14 cellular contexts compared by ENCODE assay signal in genomic region chr7:118573065-118573464, GRCh38.
DNase-seq lines count a peak whose midpoint lies in the region; TF ChIP-seq lines count a peak whose summit lies in the region.
"Had no signal": no experiment of that assay in that cellular context is flagged by ENCODE, and none has a peak within 500 bp of the region (broad histone marks: within the 10 kb centered on the region; RNA-seq: fewer than 3 reads in every experiment).

No MANE protein-coding gene starts in this region.

- POLR2A ChIA-PET in CD8-positive, alpha-beta memory T cell (lab: Charles Lee), result no interaction called here

- H3K9me3 Mint-ChIP-seq in CD8-positive, alpha-beta memory T cell, result peaks cover 0 to 5% (median 2%) of the 10 kb centered on the region in 5 donors
- H3K9me3 Mint-ChIP-seq: stimulated activated effector memory CD8-positive, alpha-beta T cell treated with anti-CD3 and anti-CD28 coated beads, Interleukin-12 subunit alpha, Interleukin-12 subunit beta, amount 100 ng/mL, for 72 hours; WTC11 had no signal

- CTCF ChIA-PET in CD8-positive, alpha-beta memory T cell (lab: Charles Lee), result no interaction called here

- H3K9ac ChIP-seq in smooth muscle cell (ENCODE audit: low read depth), result no peak overlapping the region
- H3K9ac ChIP-seq: parathyroid adenoma had no signal

- no peak overlapping the region for H3K4me3 Mint-ChIP-seq in CD8-positive, alpha-beta memory T cell
- H3K4me3 Mint-ChIP-seq: stimulated activated effector memory CD8-positive, alpha-beta T cell treated with anti-CD3 and anti-CD28 coated beads, Interleukin-12 subunit alpha, Interleukin-12 subunit beta, amount 100 ng/mL, for 72 hours; WTC11 had no signal

- H3K4me1 ChIP-seq in CD8-positive, alpha-beta memory T cell (ENCODE audit: insufficient read depth, low read length), result no peaks in the 10 kb centered on the region
- H3K4me1 ChIP-seq in smooth muscle cell (ENCODE audit: low read depth), result no peaks in the 10 kb centered on the region
- H3K4me1 ChIP-seq: parathyroid adenoma had no signal

- H3K36me3 Mint-ChIP-seq in CD8-positive, alpha-beta memory T cell, result no peaks in the 10 kb centered on the region
- H3K36me3 Mint-ChIP-seq: stimulated activated effector memory CD8-positive, alpha-beta T cell treated with anti-CD3 and anti-CD28 coated beads, Interleukin-12 subunit alpha, Interleukin-12 subunit beta, amount 100 ng/mL, for 72 hours; WTC11 had no signal

- no peaks in the 10 kb centered on the region for H3K4me1 Mint-ChIP-seq in CD8-positive, alpha-beta memory T cell
- H3K4me1 Mint-ChIP-seq: stimulated activated effector memory CD8-positive, alpha-beta T cell treated with anti-CD3 and anti-CD28 coated beads, Interleukin-12 subunit alpha, Interleukin-12 subunit beta, amount 100 ng/mL, for 72 hours; WTC11 had no signal

- no peak overlapping the region for H2AFZ ChIP-seq in smooth muscle cell (ENCODE audit: low read depth)
- H2AFZ ChIP-seq: parathyroid adenoma had no signal

- DNase-seq in DMS 273 (lab: John Stamatoyannopoulos, UW; ENCODE audit: unreplicated experiment) (peak; percentile 95), NCI-H2227 (lab: John Stamatoyannopoulos, UW; ENCODE audit: unreplicated experiment) (peak; percentile 73), astrocyte of the spinal cord (ENCODE audit: low read depth, low spot score) (peak; percentile 39), kidney tubule cell (ENCODE audit: low spot score) (peak; percentile 21), smooth muscle cell (lab: John Stamatoyannopoulos, UW; ENCODE audit: unreplicated experiment) (no peak), KBM-7 (no peak)
- DNase-seq in CD8-positive, alpha-beta memory T cell, result no peak
- no peak for DNase-seq in NK-92 treated with Interleukin-12 subunit alpha and Interleukin-12 subunit beta, amount 100 ng/mL, for 24 hours (lab: John Stamatoyannopoulos, UW)
- DNase-seq: amniotic stem cell; effector CD8-positive, alpha-beta T cell had no signal

- in situ Hi-C loops in astrocyte of the spinal cord (cut with HindIII; ENCODE audit: low sequenced_read_pairs), result no loop called here
- in situ Hi-C loops in KBM-7 (cut with MboI; ENCODE audit: low pct_unique_long_range_greater_than_20kb, low sequenced_read_pairs), result no loop called here

- TF ChIP-seq CTCF in astrocyte of the spinal cord (IDR thresholded peaks at IDR 0.05; ENCODE audit: low read depth, low read length), result no peak
- no peak for TF ChIP-seq CTCF in smooth muscle cell (IDR thresholded peaks at IDR 0.05; ENCODE audit: borderline replicate concordance, insufficient read depth, poor library complexity, severe bottlenecking)

- H3K4me2 ChIP-seq in smooth muscle cell, result no peak overlapping the region

- H3K27me3 Mint-ChIP-seq in CD8-positive, alpha-beta memory T cell, result no peaks in the 10 kb centered on the region

- no peaks in the 10 kb centered on the region for H3K9me3 ChIP-seq in CD8-positive, alpha-beta memory T cell (ENCODE audit: low read length)
- H3K9me3 ChIP-seq in smooth muscle cell (replicated peaks; ENCODE audit: low read depth), result no peaks in the 10 kb centered on the region

- H3K27me3 ChIP-seq in CD8-positive, alpha-beta memory T cell (ENCODE audit: insufficient read depth, low read length, poor library complexity, severe bottlenecking), result no peaks in the 10 kb centered on the region
- no peaks in the 10 kb centered on the region for H3K27me3 ChIP-seq in smooth muscle cell (ENCODE audit: low read depth)

- H3K79me2 ChIP-seq in smooth muscle cell (ENCODE audit: low read depth), result no peaks in the 10 kb centered on the region
- H3K79me2 ChIP-seq: parathyroid adenoma had no signal

- 64% methylated on average over 5 of the region's 5 CpGs for WGBS in smooth muscle cell (ENCODE audit: low lambda C conversion rate)

- H3K27ac ChIP-seq in CD8-positive, alpha-beta memory T cell (ENCODE audit: low read depth, low read length), result no peak overlapping the region
- H3K27ac ChIP-seq in smooth muscle cell (ENCODE audit: low read depth), result no peak overlapping the region
- H3K27ac ChIP-seq: parathyroid adenoma, SK-N-MC had no signal

- H3K36me3 ChIP-seq in CD8-positive, alpha-beta memory T cell (ENCODE audit: insufficient read depth, low read length), result no peaks in the 10 kb centered on the region
- H3K36me3 ChIP-seq in smooth muscle cell (ENCODE audit: low read depth), result no peaks in the 10 kb centered on the region

- no peak overlapping the region for H3K27ac Mint-ChIP-seq in CD8-positive, alpha-beta memory T cell
- H3K27ac Mint-ChIP-seq: stimulated activated effector memory CD8-positive, alpha-beta T cell treated with anti-CD3 and anti-CD28 coated beads, Interleukin-12 subunit alpha, Interleukin-12 subunit beta, amount 100 ng/mL, for 72 hours; WTC11 had no signal

- no peaks in the 10 kb centered on the region for H3F3A ChIP-seq in smooth muscle cell (ENCODE audit: low read depth)

- no peaks in the 10 kb centered on the region for H4K20me1 ChIP-seq in smooth muscle cell (ENCODE audit: low read depth)

- H3K4me3 ChIP-seq in astrocyte of the spinal cord (ENCODE audit: low read depth, low read length) (no peak overlapping the region), smooth muscle cell (no peak overlapping the region)
- H3K4me3 ChIP-seq in CD8-positive, alpha-beta memory T cell (ENCODE audit: low read length), result no peak overlapping the region
- H3K4me3 ChIP-seq: SK-N-MC had no signal

Comparison
In these comparisons a context has a peak if more than half of its experiments do, and no peak if none do; other contexts are left out.
1. DNase-seq: peak in DMS 273 (single experiment), NCI-H2227 (single experiment), astrocyte of the spinal cord (single experiment) and kidney tubule cell (single experiment); none in CD8-positive, alpha-beta memory T cell (0 of 5), NK-92 treated with Interleukin-12 subunit alpha and Interleukin-12 subunit beta, amount 100 ng/mL, for 24 hours (single experiment), smooth muscle cell (single experiment) and KBM-7 (single experiment).